In genomic region chr19:34556500-34556899, GRCh38 we compare ENCODE assay signal across 9 cellular contexts.
DNase-seq lines count a peak whose midpoint lies in the region; ATAC-seq and TF ChIP-seq lines count a peak whose summit lies in the region.
"Had no signal": no experiment of that assay in that cellular context is flagged by ENCODE, and none has a peak within 500 bp of the region (broad histone marks: within the 10 kb centered on the region; RNA-seq: fewer than 3 reads in every experiment).

No MANE protein-coding gene starts in this region.

- H3K27me3 ChIP-seq in body of pancreas (no peaks in the 10 kb centered on the region), Peyer's patch (no peaks in the 10 kb centered on the region)
- H3K27me3 ChIP-seq: SJSA1 had no signal

- no peak overlapping the region for H3K4me3 ChIP-seq in body of pancreas
- H3K4me3 ChIP-seq in Peyer's patch = no peak overlapping the region
- H3K4me3 ChIP-seq: SJSA1 had no signal

- ATAC-seq in body of pancreas = peak; percentile 77

- H3K9me3 ChIP-seq in body of pancreas = no peaks in the 10 kb centered on the region
- no peaks in the 10 kb centered on the region for H3K9me3 ChIP-seq in Peyer's patch
- H3K9me3 ChIP-seq: SJSA1 had no signal

- DNase-seq in GM04504 (ENCODE audit: low read depth) (peak; percentile 10), M059J (ENCODE audit: low read depth) (peak; percentile 6), body of pancreas (peak; percentile 34 to 79 (median 64)), myocyte (ENCODE audit: low read depth) (peak; percentile 37), Peyer's patch (no peak), RPMI8226 (no peak), posterior vena cava (ENCODE audit: low spot score) (no peak), germinal center (ENCODE audit: low spot score) (no peak)

- intact Hi-C loops in body of pancreas (cut with DNase I) = no loop called here
- intact Hi-C loops in posterior vena cava (cut with DNase I) = loop anchor here in 1 of 2 donors (5.0 kb wide), 1 partner anchor 719 kb away; no protein-coding TSS in a partner anchor

- WGBS in body of pancreas, 2 donors = 1 to 3% methylated on average over 3 of the region's 3 CpGs

- no peaks in the 10 kb centered on the region for H3K36me3 ChIP-seq in body of pancreas (replicated peaks in 1 of 2; ENCODE audit: insufficient read depth in 1 of 2, low read depth in 2 of 2)
- no peaks in the 10 kb centered on the region for H3K36me3 ChIP-seq in Peyer's patch
- H3K36me3 ChIP-seq: SJSA1 had no signal

- H3K27ac ChIP-seq in body of pancreas (no peak overlapping the region), Peyer's patch (no peak overlapping the region)
- H3K27ac ChIP-seq: SJSA1 had no signal

- TF ChIP-seq CTCF in body of pancreas (IDR thresholded peaks at IDR 0.05) (peak; percentile 40 to 73 (median 52)), Peyer's patch (IDR thresholded peaks at IDR 0.05) (peak in 3 of 6 experiments; percentile 6 to 22 (median 20))

- H3K4me1 ChIP-seq in body of pancreas (peaks cover 29% of the 10 kb centered on the region), Peyer's patch (no peaks in the 10 kb centered on the region)
- H3K4me1 ChIP-seq: SJSA1 had no signal

- TF ChIP-seq POLR2A in body of pancreas (IDR thresholded peaks at IDR 0.05) (no peak), Peyer's patch (IDR thresholded peaks at IDR 0.05) (no peak)

Comparison
In these comparisons a context has a peak if more than half of its experiments do, and no peak if none do; other contexts are left out.
1. DNase-seq: peak in GM04504 (single experiment), M059J (single experiment), body of pancreas (4 of 4) and myocyte (single experiment); none in Peyer's patch (0 of 3), RPMI8226 (single experiment), posterior vena cava (single experiment) and germinal center (single experiment).